Comparison of ENCODE assay signal across 1 cellular context in genomic region chr21:35023396-35024070, GRCh38.
TF ChIP-seq lines count a peak whose summit lies in the region.

No MANE protein-coding gene starts in this region.

TF ChIP-seq in liver, 16 proteins besides CTCF, POLR2A, EP300 and RAD21:
- no peak for TF ChIP-seq GABPA (IDR thresholded peaks at IDR 0.05 in 1 of 2, conservative IDR thresholded peaks at IDR 0.05 in 1 of 2)
- peak in 1 of 2 donors; percentile 17 for TF ChIP-seq RXRA (IDR thresholded peaks at IDR 0.05)
- no peak for TF ChIP-seq ZBTB33 (IDR thresholded peaks at IDR 0.05)
- TF ChIP-seq HNF4A (conservative IDR thresholded peaks at IDR 0.05) = peak; percentile 40 to 78
- TF ChIP-seq MAX (IDR thresholded peaks at IDR 0.05) = no peak
